20 cellular contexts compared by ENCODE assay signal in genomic region chr11:40295466-40295865, GRCh38.
DNase-seq lines count a peak whose midpoint lies in the region; FAIRE-seq and TF ChIP-seq lines count a peak whose summit lies in the region.
"Had no signal": no experiment of that assay in that cellular context is flagged by ENCODE, and none has a peak within 500 bp of the region (broad histone marks: within the 10 kb centered on the region; RNA-seq: fewer than 3 reads in every experiment).

No MANE protein-coding gene starts in this region.

- H3K79me2 ChIP-seq in Loucy (ENCODE audit: insufficient read depth, low read length) = no peaks in the 10 kb centered on the region

- no peaks in the 10 kb centered on the region for H3K4me1 ChIP-seq in A673 (ENCODE audit: insufficient read depth, low read length, poor library complexity, severe bottlenecking)
- no peaks in the 10 kb centered on the region for H3K4me1 ChIP-seq in Loucy (ENCODE audit: insufficient read depth, low read length, poor library complexity, severe bottlenecking)
- H3K4me1 ChIP-seq in kidney (ENCODE audit: control insufficient read depth in 1 of 2, insufficient read depth in 1 of 2, low read depth in 1 of 2, low read length in 2 of 2) = peaks cover 0 to 3% of the 10 kb centered on the region in 2 donors
- H3K4me1 ChIP-seq in stomach = peaks cover 8 to 16% (median 13%) of the 10 kb centered on the region in 4 donors
- H3K4me1 ChIP-seq: HAP-1 had no signal

- BruUV-seq in A673 (replicated peaks; lab: Mats Ljungman, UMichigan) = no TSS peak

- no peak overlapping the region for H3K4me2 ChIP-seq in Loucy (ENCODE audit: low read depth, low read length, poor library complexity, severe bottlenecking)
- H3K4me2 ChIP-seq: A549 had no signal

- no peak overlapping the region for H2AFZ ChIP-seq in Loucy (ENCODE audit: low read length)

- H3F3A ChIP-seq in Loucy (ENCODE audit: low read depth) = no peaks in the 10 kb centered on the region

- POLR2A ChIA-PET in A673 (lab: Charles Lee; ENCODE audit: low non-redundant PET) = no interaction called here

- H3K9me2 ChIP-seq in Loucy (replicated peaks; ENCODE audit: low read depth, low read length) = no peaks in the 10 kb centered on the region

- 50 to 56% (median 53%) methylated on average over 4 of the region's 4 CpGs for WGBS in stomach, 5 donors

- TF ChIP-seq POLR2A in stomach (IDR thresholded peaks at IDR 0.05) = no peak

- no peaks in the 10 kb centered on the region for H3K27me3 ChIP-seq in A673 (replicated peaks; ENCODE audit: insufficient read depth, low read depth, low read length, poor library complexity)
- H3K27me3 ChIP-seq in Loucy (ENCODE audit: insufficient read depth, low read length, poor library complexity, severe bottlenecking) = no peaks in the 10 kb centered on the region
- H3K27me3 ChIP-seq in stomach = peaks cover 0 to 34% (median 10%) of the 10 kb centered on the region in 3 donors

- intact Hi-C loops in A673 (cut with micrococcal nuclease; ENCODE audit: unreplicated experiment) (loop anchor here (2.0 to 10.0 kb wide), 3 partner anchors 321 to 1075 kb away; no protein-coding TSS in a partner anchor), kidney (cut with DNase I) (no loop called here), stomach (cut with DNase I; ENCODE audit: low total_unique reads) (no loop called here)

- CTCF ChIA-PET in A673 (lab: Charles Lee) = interaction anchor here (1.4 kb wide), 1 partner anchor 906 kb away, joined by 6 read pairs; no protein-coding TSS in a partner anchor

- TF ChIP-seq CTCF in A673 (conservative IDR thresholded peaks at IDR 0.05; ENCODE audit: low read depth, low read length) (0 out of 2 replicates have a peak, but pooled peaks have one; percentile 29), Loucy (conservative IDR thresholded peaks at IDR 0.05; ENCODE audit: low read length) (0 out of 2 replicates have a peak, but pooled peaks have one; percentile 10), kidney (IDR thresholded peaks at IDR 0.05; ENCODE audit: borderline replicate concordance, extremely low read depth, insufficient read depth) (no peak), stomach (IDR thresholded peaks at IDR 0.05) (no peak)

- no peak for DNase-seq in A673 (ENCODE audit: low spot score)
- no peak for DNase-seq in kidney
- DNase-seq in SIG-M5 treated with dmso at 0.1 percent for 504 hours (lab: John Stamatoyannopoulos, UW; ENCODE audit: unreplicated experiment) = no peak
- no peak for DNase-seq in stomach
- DNase-seq in hepatic stellate cell (ENCODE audit: low spot score) = no peak
- DNase-seq: 8988T; C1 segment of cervical spinal cord; Calu3; CD4-positive, alpha-beta memory T cell; COR-L47; DMS153; DND-41; GOT3; HFFc6 had no signal

- H3K9ac ChIP-seq in Loucy (ENCODE audit: low read depth, low read length, poor library complexity, severe bottlenecking) (no peak overlapping the region), kidney (ENCODE audit: low read length in 2 of 2) (no peak overlapping the region)

- H3K4me3 ChIP-seq in A673 (ENCODE audit: low read depth, low read length, poor library complexity, severe bottlenecking) = no peak overlapping the region
- H3K4me3 ChIP-seq in Loucy (ENCODE audit: low read length, poor library complexity, severe bottlenecking) = no peak overlapping the region
- H3K4me3 ChIP-seq in kidney (ENCODE audit: low read length in 2 of 2) = no peak overlapping the region
- no peak overlapping the region for H3K4me3 ChIP-seq in stomach
- H3K4me3 ChIP-seq: A549, HAP-1 had no signal

- peak; percentile 11 for FAIRE-seq in kidney (lab: Jason Lieb, UNC)
- FAIRE-seq: A549, G401.6, GM12892, H54 had no signal

- no peaks in the 10 kb centered on the region for H4K20me1 ChIP-seq in Loucy (ENCODE audit: insufficient read depth, low read length, poor library complexity, severe bottlenecking)

- H3K9me3 ChIP-seq in A673 (ENCODE audit: low read depth, low read length, poor library complexity, severe bottlenecking) (no peaks in the 10 kb centered on the region), Loucy (ENCODE audit: insufficient read depth, low read depth, low read length) (no peaks in the 10 kb centered on the region), kidney (ENCODE audit: control insufficient read depth in 1 of 2, low read length in 2 of 2) (no peaks in the 10 kb centered on the region), stomach (no peaks in the 10 kb centered on the region)
- H3K9me3 ChIP-seq: A549, HAP-1 had no signal

- no peak for TF ChIP-seq EP300 in stomach (IDR thresholded peaks at IDR 0.05)

- H3K36me3 ChIP-seq in A673 (ENCODE audit: insufficient read depth, low read length, poor library complexity, severe bottlenecking) = no peaks in the 10 kb centered on the region
- no peaks in the 10 kb centered on the region for H3K36me3 ChIP-seq in Loucy (ENCODE audit: insufficient read depth, low read length)
- H3K36me3 ChIP-seq in kidney (ENCODE audit: control insufficient read depth in 1 of 2, insufficient read depth in 2 of 2, low read length in 2 of 2) = no peaks in the 10 kb centered on the region
- no peaks in the 10 kb centered on the region for H3K36me3 ChIP-seq in stomach
- H3K36me3 ChIP-seq: HAP-1 had no signal

- no peak overlapping the region for H3K27ac ChIP-seq in A673 (ENCODE audit: low read depth, low read length, poor library complexity, severe bottlenecking)
- no peak overlapping the region for H3K27ac ChIP-seq in kidney (ENCODE audit: low read depth in 2 of 2, low read length in 2 of 2)
- H3K27ac ChIP-seq in stomach = no peak overlapping the region
- H3K27ac ChIP-seq: A549 had no signal

Comparison
In these comparisons a context has a peak if more than half of its experiments do, and no peak if none do; other contexts are left out.
1. CTCF ChIP-seq: peak in A673 (single experiment) and Loucy (single experiment); none in kidney (single experiment) and stomach (0 of 7).